8 cellular contexts compared by ENCODE assay signal in genomic region chr12:8065991-8066594, GRCh38. TPM values are rescaled to one million over a fixed set of nuclear protein-coding genes. Genes with fewer than 3 reads are reported as not detected.
DNase-seq lines count a peak whose midpoint lies in the region; ATAC-seq, FAIRE-seq and TF ChIP-seq lines count a peak whose summit lies in the region.

C3AR1 (minus strand) TSS chr12:8066359; CDS start chr12:8060185, 6,174 bp downstream.

- H4K20me1 ChIP-seq in astrocyte (ENCODE audit: insufficient read depth, low read length): no peaks in the 10 kb centered on the region

- no peak for TF ChIP-seq EP300 in suprapubic skin (IDR thresholded peaks at IDR 0.05)

- no peaks in the 10 kb centered on the region for H3K36me3 ChIP-seq in CD8-positive, alpha-beta memory T cell (ENCODE audit: insufficient read depth, low read length)
- H3K36me3 ChIP-seq in astrocyte (ENCODE audit: insufficient read depth, low read length) (no peaks in the 10 kb centered on the region), suprapubic skin (no peaks in the 10 kb centered on the region), prostate gland (no peaks in the 10 kb centered on the region)

- ATAC-seq in left lobe of liver: peak; percentile 53

- H3K9me3 ChIP-seq in CD8-positive, alpha-beta memory T cell (ENCODE audit: low read length): no peaks in the 10 kb centered on the region
- H3K9me3 ChIP-seq in astrocyte (ENCODE audit: insufficient read depth, low read depth, low read length): no peaks in the 10 kb centered on the region
- H3K9me3 ChIP-seq in suprapubic skin: no peaks in the 10 kb centered on the region
- H3K9me3 ChIP-seq in prostate gland: no peaks in the 10 kb centered on the region

- FAIRE-seq in astrocyte (lab: Jason Lieb, UNC): peak; percentile 68

- H3K4me1 ChIP-seq in CD8-positive, alpha-beta memory T cell (ENCODE audit: insufficient read depth, low read length): peaks cover 20% of the 10 kb centered on the region
- H3K4me1 ChIP-seq in astrocyte (ENCODE audit: insufficient read depth, low read length) (peaks cover 6% of the 10 kb centered on the region), suprapubic skin (no peaks in the 10 kb centered on the region), prostate gland (replicated peaks) (no peaks in the 10 kb centered on the region)

- POLR2A ChIA-PET in CD8-positive, alpha-beta memory T cell (lab: Charles Lee): interaction anchor here (0.5 to 1.7 kb wide), 5 partner anchors 12 to 204 kb away, joined by 3 to 7 read pairs (median 5); no protein-coding TSS in a partner anchor

- H3K27ac Mint-ChIP-seq in CD8-positive, alpha-beta memory T cell: peak within 1 kb of the TSS; percentile 82 to 96 (median 93)
- H3K27ac Mint-ChIP-seq in astrocyte (ENCODE audit: unreplicated experiment): peak within 1 kb of the TSS; percentile 97

- H3K27ac ChIP-seq in CD8-positive, alpha-beta memory T cell (ENCODE audit: low read depth, low read length): peak within 1 kb of the TSS; percentile 32
- no peak within 1 kb of the TSS for H3K27ac ChIP-seq in astrocyte (ENCODE audit: low read depth, low read length)
- peak within 1 kb of the TSS; percentile 54 for H3K27ac ChIP-seq in suprapubic skin
- H3K27ac ChIP-seq in prostate gland: no peak within 1 kb of the TSS

- no peaks in the 10 kb centered on the region for H3K27me3 Mint-ChIP-seq in CD8-positive, alpha-beta memory T cell
- no peaks in the 10 kb centered on the region for H3K27me3 Mint-ChIP-seq in astrocyte (ENCODE audit: low read depth, unreplicated experiment)

- TF ChIP-seq CTCF in HFF-Myc (IDR thresholded peaks at IDR 0.05; ENCODE audit: low read depth, low read length, missing control alignments) (no peak), astrocyte (IDR thresholded peaks at IDR 0.05; ENCODE audit: insufficient read depth, low read depth, low read length) (no peak), suprapubic skin (IDR thresholded peaks at IDR 0.05) (no peak), prostate gland (IDR thresholded peaks at IDR 0.05) (no peak)

- no peaks in the 10 kb centered on the region for H3K79me2 ChIP-seq in astrocyte (ENCODE audit: insufficient read depth, low read length)

- no peaks in the 10 kb centered on the region for H3K36me3 Mint-ChIP-seq in CD8-positive, alpha-beta memory T cell
- no peaks in the 10 kb centered on the region for H3K36me3 Mint-ChIP-seq in astrocyte (ENCODE audit: low read depth, unreplicated experiment)

- H2AFZ ChIP-seq in astrocyte (ENCODE audit: low read depth, low read length): peak within 1 kb of the TSS; percentile 28

- peak within 1 kb of the TSS; percentile 24 for H3K4me3 ChIP-seq in CD8-positive, alpha-beta memory T cell (ENCODE audit: low read length)
- 0 out of 2 replicates have a peak within 1 kb of the TSS, but pooled peaks have one; percentile 5 for H3K4me3 ChIP-seq in HFF-Myc (replicated peaks; ENCODE audit: low read depth, low read length)
- H3K4me3 ChIP-seq in astrocyte (ENCODE audit: insufficient read depth, low read depth, low read length): no peak within 1 kb of the TSS
- peak within 1 kb of the TSS; percentile 29 for H3K4me3 ChIP-seq in suprapubic skin
- no peak within 1 kb of the TSS for H3K4me3 ChIP-seq in prostate gland

- H3K4me3 Mint-ChIP-seq in CD8-positive, alpha-beta memory T cell: peak within 1 kb of the TSS; percentile 40 to 86 (median 78)
- peak within 1 kb of the TSS; percentile 79 for H3K4me3 Mint-ChIP-seq in astrocyte (ENCODE audit: unreplicated experiment)

- intact Hi-C loops in prostate gland (cut with DNase I): no loop called here

- DNase-seq in CD8-positive, alpha-beta memory T cell: peak; percentile 21 to 74 (median 67)
- DNase-seq in HFF-Myc (ENCODE audit: extremely low read depth, low read depth) (peak; percentile 41), RPMI8226 (peak; percentile 91), astrocyte (ENCODE audit: low read depth) (peak; percentile 76), left lobe of liver (ENCODE audit: low spot score) (no peak), suprapubic skin (ENCODE audit: low spot score in 2 of 2) (no peak), NCI-H2227 (lab: John Stamatoyannopoulos, UW; ENCODE audit: unreplicated experiment) (no peak), prostate gland (ENCODE audit: low spot score) (no peak)

- H3K27me3 ChIP-seq in CD8-positive, alpha-beta memory T cell (ENCODE audit: insufficient read depth, low read length, poor library complexity, severe bottlenecking): no peaks in the 10 kb centered on the region
- H3K27me3 ChIP-seq in astrocyte (ENCODE audit: insufficient read depth, low read length) (no peaks in the 10 kb centered on the region), suprapubic skin (no peaks in the 10 kb centered on the region), prostate gland (replicated peaks; ENCODE audit: insufficient read depth) (no peaks in the 10 kb centered on the region)

- H3K9ac ChIP-seq in astrocyte (ENCODE audit: low read length): peak within 1 kb of the TSS; percentile 30

- WGBS in suprapubic skin: 41% methylated on average over 2 of the region's 2 CpGs
- WGBS in prostate gland: 64% methylated on average over 2 of the region's 2 CpGs

- CTCF ChIA-PET in CD8-positive, alpha-beta memory T cell (lab: Charles Lee): interaction anchor here (0.9 to 3.1 kb wide), 6 partner anchors 12 to 172 kb away, joined by 3 to 21 read pairs (median 3); partner anchors contain the start of gene FOXJ2

- H3K9me3 Mint-ChIP-seq in CD8-positive, alpha-beta memory T cell: no peaks in the 10 kb centered on the region
- H3K9me3 Mint-ChIP-seq in astrocyte (ENCODE audit: unreplicated experiment): no peaks in the 10 kb centered on the region

- H3K4me1 Mint-ChIP-seq in CD8-positive, alpha-beta memory T cell: peaks cover 27 to 47% (median 39%) of the 10 kb centered on the region in 3 donors
- H3K4me1 Mint-ChIP-seq in astrocyte (ENCODE audit: low read depth, unreplicated experiment): peaks cover 10% of the 10 kb centered on the region

- TF ChIP-seq POLR2A in suprapubic skin (IDR thresholded peaks at IDR 0.05) (peak in 1 of 2 donors; percentile 42), prostate gland (IDR thresholded peaks at IDR 0.05) (no peak)

- H3K4me2 ChIP-seq in astrocyte (ENCODE audit: low read length): peak within 1 kb of the TSS; percentile 75

RNA-seq across cellular contexts. Expression of gene C3AR1, which starts in this region (rescaled TPM):
- 1 to 10 TPM; 1.2 to 2.0 TPM for total RNA-seq in CD8-positive, alpha-beta memory T cell
- polyA plus RNA-seq in CD8-positive, alpha-beta memory T cell: 15.5 TPM
- total RNA-seq in astrocyte: 7.1 and 8.3 TPM in 2 replicates
- 2.3 TPM for total RNA-seq in left lobe of liver
- 1 to 10 TPM in 3 of 4 donors, under 1 TPM in 1; 0.79 to 2.0 (median 1.3) TPM for total RNA-seq in suprapubic skin
- total RNA-seq in prostate gland: 1 to 10 TPM; 1.5 to 3.4 TPM

Comparison
In these comparisons a context has a peak if more than half of its experiments do, and no peak if none do; other contexts are left out.
1. DNase-seq: peak in CD8-positive, alpha-beta memory T cell (5 of 5), HFF-Myc (single experiment), RPMI8226 (single experiment) and astrocyte (single experiment); none in left lobe of liver (single experiment), suprapubic skin (0 of 2), NCI-H2227 (single experiment) and prostate gland (single experiment).
2. H3K27ac ChIP-seq: peak in CD8-positive, alpha-beta memory T cell (single experiment) and suprapubic skin (single experiment); none in astrocyte (single experiment) and prostate gland (0 of 2).
3. H3K4me3 ChIP-seq: peak in CD8-positive, alpha-beta memory T cell (single experiment), HFF-Myc (single experiment) and suprapubic skin (single experiment); none in astrocyte (single experiment) and prostate gland (0 of 2).